In genomic region chrX:69028761-69029120, GRCh38 we compare ENCODE assay signal across 23 cellular contexts.
DNase-seq lines count a peak whose midpoint lies in the region; ATAC-seq, FAIRE-seq and TF ChIP-seq lines count a peak whose summit lies in the region.
"Had no signal": no experiment of that assay in that cellular context is flagged by ENCODE, and none has a peak within 500 bp of the region (broad histone marks: within the 10 kb centered on the region; RNA-seq: fewer than 3 reads in every experiment).

No MANE protein-coding gene starts in this region.

- no peak for TF ChIP-seq CTCF in RWPE2 (IDR thresholded peaks at IDR 0.05; ENCODE audit: poor library complexity, severe bottlenecking)
- TF ChIP-seq CTCF in nephron (IDR thresholded peaks at IDR 0.05; ENCODE audit: unreplicated experiment in 3 of 3) = no peak

- H3K27ac Mint-ChIP-seq in nephron = peak overlapping the region in 2 of 3 experiments; percentile 44 to 81
- H3K27ac Mint-ChIP-seq: nephron progenitor cell had no signal

- H3K27ac ChIP-seq in RWPE2 (ENCODE audit: poor library complexity, severe bottlenecking) = peak overlapping the region; percentile 95
- H3K27ac ChIP-seq: prostate gland had no signal

- H3K4me1 ChIP-seq in RWPE2 (ENCODE audit: insufficient read depth, poor library complexity, severe bottlenecking) = peaks cover 57% of the 10 kb centered on the region
- H3K4me1 ChIP-seq: prostate gland had no signal

- FAIRE-seq in frontal cortex (lab: Jason Lieb, UNC) = no peak
- FAIRE-seq: RCC 7860, small intestine, TTC549, urothelium cell line had no signal

- H3K4me3 Mint-ChIP-seq in nephron = no peak overlapping the region
- H3K4me3 Mint-ChIP-seq: nephron progenitor cell had no signal

- H3K9me3 Mint-ChIP-seq in nephron = peaks cover 9% of the 10 kb centered on the region

- in situ Hi-C loops in G401 (cut with HindIII; ENCODE audit: low sequenced_read_pairs) = no loop called here

- no peak for DNase-seq in RWPE2 (ENCODE audit: low spot score)
- no peak for DNase-seq in G401 (ENCODE audit: low spot score)
- DNase-seq in NCI-H345 (lab: John Stamatoyannopoulos, UW) = no peak
- DNase-seq in frontal cortex (ENCODE audit: low spot score in 2 of 2) = no peak
- DNase-seq: activated CD4-positive, alpha-beta T cell treated with anti-CD3 and anti-CD28 coated beads for 48 hours; activated naive CD4-positive, alpha-beta T cell; cerebellar nuclear complex; COR-L47; EL; H7; NCI-H1436 treated with DMSO at 0.1 percent for 48 hours; nephron progenitor cell; small intestine; stimulated activated CD4-positive, alpha-beta T cell treated with anti-CD3 and anti-CD28 coated beads, Interleukin-4, amount 100 ng/mL, for 1 hour; SW 1271 had no signal

- no peak overlapping the region for H3K4me3 ChIP-seq in RWPE2 (ENCODE audit: severe bottlenecking)
- H3K4me3 ChIP-seq: prostate gland had no signal

- peak; percentile 20 for ATAC-seq in GM18520 (IDR thresholded peaks at IDR 0.05; ENCODE audit: unreplicated experiment)
- peak; percentile 32 for ATAC-seq in HG02840 (IDR thresholded peaks at IDR 0.05; ENCODE audit: low FRiP score, unreplicated experiment)
- ATAC-seq in RWPE2 (ENCODE audit: low read depth) = no peak
- ATAC-seq in GM21390 (IDR thresholded peaks at IDR 0.05; ENCODE audit: unreplicated experiment) = no peak

- H3K9me3 ChIP-seq in RWPE2 (ENCODE audit: severe bottlenecking) = no peaks in the 10 kb centered on the region
- H3K9me3 ChIP-seq: prostate gland had no signal

- H3K36me3 ChIP-seq in RWPE2 (ENCODE audit: low read depth) = no peaks in the 10 kb centered on the region
- H3K36me3 ChIP-seq: prostate gland had no signal

- no peaks in the 10 kb centered on the region for H3K27me3 ChIP-seq in RWPE2 (ENCODE audit: insufficient read depth, poor library complexity, severe bottlenecking)

- H3K36me3 Mint-ChIP-seq in nephron (ENCODE audit: low read depth) = no peaks in the 10 kb centered on the region

- peaks cover 34% of the 10 kb centered on the region for H3K4me1 Mint-ChIP-seq in nephron

- H3K27me3 Mint-ChIP-seq in nephron (ENCODE audit: low read depth) = no peaks in the 10 kb centered on the region

Comparison
In these comparisons a context has a peak if more than half of its experiments do, and no peak if none do; other contexts are left out.
1. ATAC-seq: peak in GM18520 (single experiment) and HG02840 (single experiment); none in RWPE2 (single experiment) and GM21390 (single experiment).